Comparison of ENCODE assay signal across 1 cellular context in the genomic region with DNA sequence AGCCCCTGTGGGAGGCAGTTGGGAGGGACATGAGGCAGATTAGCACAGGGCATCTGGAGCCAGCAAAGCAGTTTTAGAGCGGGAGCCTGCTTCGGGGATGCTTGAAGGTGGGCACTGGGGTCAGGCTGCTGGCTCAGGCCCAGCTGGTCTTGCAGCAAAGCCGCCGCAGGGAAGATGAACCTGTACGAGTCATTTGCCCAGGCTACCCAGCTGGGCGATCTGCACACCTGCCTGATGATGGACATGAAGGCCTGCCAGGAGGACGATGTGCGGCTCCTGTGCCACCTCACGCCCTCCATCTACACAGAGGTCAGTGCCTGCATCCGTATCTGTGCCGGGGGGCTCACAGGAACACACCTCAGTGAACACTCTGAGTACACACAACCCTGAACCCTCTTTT.
TF ChIP-seq lines count a peak whose summit lies in the region.

No MANE protein-coding gene starts in this region.

TF ChIP-seq in WTC11, 78 proteins besides CTCF, POLR2A, EP300 and RAD21 (continued from another document):
- TF ChIP-seq, protein P1, sequence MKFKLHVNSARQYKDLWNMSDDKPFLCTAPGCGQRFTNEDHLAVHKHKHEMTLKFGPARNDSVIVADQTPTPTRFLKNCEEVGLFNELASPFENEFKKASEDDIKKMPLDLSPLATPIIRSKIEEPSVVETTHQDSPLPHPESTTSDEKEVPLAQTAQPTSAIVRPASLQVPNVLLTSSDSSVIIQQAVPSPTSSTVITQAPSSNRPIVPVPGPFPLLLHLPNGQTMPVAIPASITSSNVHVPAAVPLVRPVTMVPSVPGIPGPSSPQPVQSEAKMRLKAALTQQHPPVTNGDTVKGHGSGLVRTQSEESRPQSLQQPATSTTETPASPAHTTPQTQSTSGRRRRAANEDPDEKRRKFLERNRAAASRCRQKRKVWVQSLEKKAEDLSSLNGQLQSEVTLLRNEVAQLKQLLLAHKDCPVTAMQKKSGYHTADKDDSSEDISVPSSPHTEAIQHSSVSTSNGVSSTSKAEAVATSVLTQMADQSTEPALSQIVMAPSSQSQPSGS (CRISPR knock-in tag; IDR thresholded peaks at IDR 0.05; ENCODE audit: borderline replicate concordance, low read depth) = no peak
- TF ChIP-seq MYBL2 (CRISPR knock-in tag; IDR thresholded peaks at IDR 0.05) = no peak
